ENCODE assay signal across 16 cellular contexts in the genomic region with DNA sequence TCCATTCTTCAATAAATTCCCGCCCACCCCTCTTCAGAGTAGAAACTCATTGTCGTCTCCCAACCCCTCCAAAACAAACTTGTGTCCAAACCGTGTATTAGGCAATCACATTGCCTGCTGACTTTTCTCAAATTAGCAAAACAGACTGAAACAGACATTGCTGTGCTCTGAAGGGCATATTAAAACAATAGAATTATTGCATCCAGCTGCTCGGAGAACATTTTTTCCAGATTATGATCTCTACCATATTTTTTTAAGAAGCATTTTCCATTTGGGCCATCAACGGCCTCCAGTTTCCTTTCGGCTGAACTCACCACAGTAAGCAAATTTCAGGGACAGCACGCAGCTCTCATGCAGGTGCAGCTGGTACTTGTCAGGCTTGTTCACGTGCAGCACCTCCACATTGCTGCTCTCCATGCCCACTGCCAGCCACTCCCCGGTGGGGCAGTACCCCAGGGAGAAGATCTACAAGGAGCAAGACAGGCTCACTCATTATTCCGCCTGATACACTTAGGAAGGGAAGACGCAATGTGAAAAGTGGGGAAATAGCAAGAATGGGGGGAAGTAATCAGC.
"Had no signal": no experiment of that assay in that cellular context is flagged by ENCODE, and none has a peak within 500 bp of the region (broad histone marks: within the 10 kb centered on the region; RNA-seq: fewer than 3 reads in every experiment).

No MANE protein-coding gene starts in this region.

- H3K36me3 Mint-ChIP-seq: activated naive CD4-positive, alpha-beta T cell treated with anti-CD3 and anti-CD28 coated beads, Interleukin-2, amount 50 U/mL, for 24 hours had no signal

- H3K9me3 Mint-ChIP-seq: activated naive CD4-positive, alpha-beta T cell treated with anti-CD3 and anti-CD28 coated beads, Interleukin-2, amount 50 U/mL, for 24 hours; brain; immature natural killer cell; mesothelial cell of epicardium; stimulated activated effector memory CD8-positive, alpha-beta T cell treated with anti-CD3 and anti-CD28 coated beads, Interleukin-12 subunit alpha, Interleukin-12 subunit beta, amount 100 ng/mL, for 72 hours; T-helper 2 cell treated with Interferon-gamma antibody and Interleukin-4, amounts not matched to agents 5 μg/mL and 100 μg/mL, for 36 hours had no signal

- H3K9me3 ChIP-seq: lower lobe of right lung, tibial artery had no signal

- H3K27me3 ChIP-seq: tibial artery had no signal

- DNase-seq: activated T-cell treated with anti-CD3 and anti-CD28 coated beads, Interleukin-2, amount 50 U/mL, for 1 hour; amniotic stem cell; cerebellar nuclear complex; immature natural killer cell; left cardiac atrium; lower lobe of right lung; retina; SW 1271; tibial artery had no signal

- H3K27me3 Mint-ChIP-seq: activated naive CD4-positive, alpha-beta T cell treated with anti-CD3 and anti-CD28 coated beads, Interleukin-2, amount 50 U/mL, for 24 hours had no signal

- H3K27ac Mint-ChIP-seq: activated naive CD4-positive, alpha-beta T cell treated with anti-CD3 and anti-CD28 coated beads, Interleukin-2, amount 50 U/mL, for 24 hours; brain; mesothelial cell of epicardium; stimulated activated effector memory CD8-positive, alpha-beta T cell treated with anti-CD3 and anti-CD28 coated beads, Interleukin-12 subunit alpha, Interleukin-12 subunit beta, amount 100 ng/mL, for 72 hours; T-helper 2 cell treated with Interferon-gamma antibody and Interleukin-4, amounts not matched to agents 5 μg/mL and 100 μg/mL, for 36 hours had no signal

- H3K4me3 Mint-ChIP-seq: activated naive CD4-positive, alpha-beta T cell treated with anti-CD3 and anti-CD28 coated beads, Interleukin-2, amount 50 U/mL, for 24 hours; brain; immature natural killer cell; mesothelial cell of epicardium; stimulated activated effector memory CD8-positive, alpha-beta T cell treated with anti-CD3 and anti-CD28 coated beads, Interleukin-12 subunit alpha, Interleukin-12 subunit beta, amount 100 ng/mL, for 72 hours; T-helper 2 cell treated with Interferon-gamma antibody and Interleukin-4, amounts not matched to agents 5 μg/mL and 100 μg/mL, for 36 hours had no signal

- ATAC-seq: activated CD4-positive, CD25-positive, alpha-beta regulatory T cell treated with anti-CD3 and anti-CD28 coated beads, Interleukin-2, amount 50 U/mL, for 24 hours; left cardiac atrium; lower lobe of right lung; stimulated activated effector memory CD8-positive, alpha-beta T cell treated with anti-CD3 and anti-CD28 coated beads, Interleukin-12 subunit alpha, Interleukin-12 subunit beta, amount 100 ng/mL, for 72 hours had no signal

- H3K4me1 Mint-ChIP-seq: activated naive CD4-positive, alpha-beta T cell treated with anti-CD3 and anti-CD28 coated beads, Interleukin-2, amount 50 U/mL, for 24 hours; immature natural killer cell; stimulated activated effector memory CD8-positive, alpha-beta T cell treated with anti-CD3 and anti-CD28 coated beads, Interleukin-12 subunit alpha, Interleukin-12 subunit beta, amount 100 ng/mL, for 72 hours had no signal

- H3K27ac ChIP-seq: lower lobe of right lung, tibial artery had no signal

- H3K4me3 ChIP-seq: lower lobe of right lung, skin epidermis, tibial artery had no signal
